ENCODE assay signal across 37 cellular contexts in genomic region chr12:88977115-88977514, GRCh38.
"Had no signal": no experiment of that assay in that cellular context is flagged by ENCODE, and none has a peak within 500 bp of the region (broad histone marks: within the 10 kb centered on the region; RNA-seq: fewer than 3 reads in every experiment).

No MANE protein-coding gene starts in this region.

- H3K27ac Mint-ChIP-seq: activated naive CD4-positive, alpha-beta T cell treated with anti-CD3 and anti-CD28 coated beads for 36 hours; activated naive CD4-positive, alpha-beta T cell treated with anti-CD3 and anti-CD28 coated beads, Interleukin-2, amount 10 ng/mL, durations not matched to agents 7 days and 5 days; activated naive CD4-positive, alpha-beta T cell treated with anti-CD3 and anti-CD28 coated beads, Interleukin-2, amount 50 U/mL, for 24 hours; activated naive CD4-positive, alpha-beta T cell treated with anti-CD3 and anti-CD28 coated beads, Interleukin-2, amount 50 U/mL, for 72 hours; activated naive CD8-positive, alpha-beta T cell; activated naive CD8-positive, alpha-beta T cell treated with anti-CD3 and anti-CD28 coated beads for 36 hours; activated naive CD8-positive, alpha-beta T cell treated with anti-CD3 and anti-CD28 coated beads, Interleukin-2, amount 10 ng/mL, durations not matched to agents 7 days and 5 days; activated naive CD8-positive, alpha-beta T cell treated with anti-CD3 and anti-CD28 coated beads, Interleukin-2, amount 50 U/mL, for 24 hours; activated T-cell treated with anti-CD3 and anti-CD28 coated beads, Interleukin-2, amount 50 U/mL, for 24 hours; activated T-cell treated with anti-CD3 and anti-CD28 coated beads, Interleukin-2, amount 50 U/mL, for 72 hours; activated T-helper 1 cell treated with anti-CD3 and anti-CD28 coated beads, Interleukin-12 subunit alpha, Interleukin-12 subunit beta, Interleukin-2, Interleukin-4 antibody, amounts not matched to agents 30 ng/mL and 10 ng/mL and 1 ng/mL, durations not matched to agents 14 hours and 24 hours and 36 hours; activated T-helper 17 cell treated with anti-CD3 and anti-CD28 coated beads, Interleukin-2, amount 50 U/mL, for 72 hours; activated T-helper 2 cell treated with anti-CD3 and anti-CD28 coated beads, Interferon-gamma antibody, Interleukin-2, Interleukin-4, amounts not matched to agents 10 μg/mL and 5 μg/mL and 100 μg/mL, durations not matched to agents 14 hours and 24 hours and 36 hours; brain had no signal

- H3K4me1 ChIP-seq: adrenal gland, ascending aorta, body of pancreas, breast epithelium had no signal

- H3K36me3 Mint-ChIP-seq: activated naive CD4-positive, alpha-beta T cell treated with anti-CD3 and anti-CD28 coated beads, Interleukin-2, amount 10 ng/mL, durations not matched to agents 7 days and 5 days; activated naive CD4-positive, alpha-beta T cell treated with anti-CD3 and anti-CD28 coated beads, Interleukin-2, amount 50 U/mL, for 24 hours; activated naive CD4-positive, alpha-beta T cell treated with anti-CD3 and anti-CD28 coated beads, Interleukin-2, amount 50 U/mL, for 72 hours; activated naive CD8-positive, alpha-beta T cell; activated naive CD8-positive, alpha-beta T cell treated with anti-CD3 and anti-CD28 coated beads for 36 hours; activated naive CD8-positive, alpha-beta T cell treated with anti-CD3 and anti-CD28 coated beads, Interleukin-2, amount 10 ng/mL, durations not matched to agents 7 days and 5 days; brain had no signal

- H3K27ac ChIP-seq: adrenal gland, ascending aorta, body of pancreas, brain microvascular endothelial cell, breast epithelium, cardiac muscle cell had no signal

- H3K36me3 ChIP-seq: adrenal gland, ascending aorta, brain microvascular endothelial cell, breast epithelium, cardiac muscle cell had no signal

- H3K4me1 Mint-ChIP-seq: activated naive CD4-positive, alpha-beta T cell treated with anti-CD3 and anti-CD28 coated beads, Interleukin-2, amount 10 ng/mL, durations not matched to agents 7 days and 5 days; activated naive CD4-positive, alpha-beta T cell treated with anti-CD3 and anti-CD28 coated beads, Interleukin-2, amount 50 U/mL, for 24 hours; activated naive CD8-positive, alpha-beta T cell treated with anti-CD3 and anti-CD28 coated beads for 36 hours; activated naive CD8-positive, alpha-beta T cell treated with anti-CD3 and anti-CD28 coated beads, Interleukin-2, amount 10 ng/mL, durations not matched to agents 7 days and 5 days; activated naive CD8-positive, alpha-beta T cell treated with anti-CD3 and anti-CD28 coated beads, Interleukin-2, amount 50 U/mL, for 24 hours; activated T-helper 17 cell treated with anti-CD3 and anti-CD28 coated beads, Interleukin-2, amount 50 U/mL, for 72 hours; brain; central memory CD8-positive, alpha-beta T cell had no signal

- H3K27me3 Mint-ChIP-seq: activated naive CD4-positive, alpha-beta T cell treated with anti-CD3 and anti-CD28 coated beads, Interleukin-2, amount 10 ng/mL, durations not matched to agents 7 days and 5 days had no signal

- H3K9me3 ChIP-seq: adrenal gland, ascending aorta, body of pancreas, breast epithelium had no signal

- DNase-seq: activated effector memory CD4-positive, alpha-beta T cell treated with anti-CD3 and anti-CD28 coated beads, Interleukin-2, amount 50 U/mL, for 16 hours; activated effector memory CD4-positive, alpha-beta T cell treated with Interleukin-2 at 50 U/mL for 16 hours; activated gamma-delta T cell; activated gamma-delta T cell treated with Interleukin-2 at 50 U/mL for 16 hours; activated naive CD4-positive, alpha-beta T cell; activated naive CD4-positive, alpha-beta T cell treated with anti-CD3 and anti-CD28 coated beads for 36 hours; activated naive CD4-positive, alpha-beta T cell treated with anti-CD3 and anti-CD28 coated beads, Interleukin-2, amount 10 ng/mL, durations not matched to agents 7 days and 5 days; activated naive CD4-positive, alpha-beta T cell treated with anti-CD3 and anti-CD28 coated beads, Interleukin-2, amount 50 U/mL, for 16 hours; activated naive CD8-positive, alpha-beta T cell treated with anti-CD3 and anti-CD28 coated beads for 36 hours; activated naive CD8-positive, alpha-beta T cell treated with anti-CD3 and anti-CD28 coated beads, Interleukin-2, amount 10 ng/mL, durations not matched to agents 7 days and 5 days; activated naive CD8-positive, alpha-beta T cell treated with anti-CD3 and anti-CD28 coated beads, Interleukin-2, amount 50 U/mL, for 24 hours; activated T-cell treated with anti-CD3 and anti-CD28 coated beads, Interleukin-2, amount 50 U/mL, for 1 hour; activated T-cell treated with anti-CD3 and anti-CD28 coated beads, Interleukin-2, amount 50 U/mL, for 24 hours; activated T-cell treated with anti-CD3 and anti-CD28 coated beads, Interleukin-2, amount 50 U/mL, for 4 hours; activated T-cell treated with anti-CD3 and anti-CD28 coated beads, Interleukin-2, amount 50 U/mL, for 48 hours; activated T-cell treated with anti-CD3 and anti-CD28 coated beads, Interleukin-2, amount 50 U/mL, for 72 hours; adrenal gland; amniotic stem cell; amygdala; anterior cingulate cortex; aorta; body of pancreas; brain microvascular endothelial cell; caudate nucleus; central memory CD4-positive, alpha-beta T cell; cerebellar nuclear complex had no signal

- H3K9me3 Mint-ChIP-seq: activated naive CD4-positive, alpha-beta T cell treated with anti-CD3 and anti-CD28 coated beads for 36 hours; activated naive CD4-positive, alpha-beta T cell treated with anti-CD3 and anti-CD28 coated beads, Interleukin-2, amount 10 ng/mL, durations not matched to agents 7 days and 5 days; activated naive CD4-positive, alpha-beta T cell treated with anti-CD3 and anti-CD28 coated beads, Interleukin-2, amount 50 U/mL, for 24 hours; activated naive CD4-positive, alpha-beta T cell treated with anti-CD3 and anti-CD28 coated beads, Interleukin-2, amount 50 U/mL, for 72 hours; activated naive CD8-positive, alpha-beta T cell treated with anti-CD3 and anti-CD28 coated beads for 36 hours; activated naive CD8-positive, alpha-beta T cell treated with anti-CD3 and anti-CD28 coated beads, Interleukin-2, amount 10 ng/mL, durations not matched to agents 7 days and 5 days; activated naive CD8-positive, alpha-beta T cell treated with anti-CD3 and anti-CD28 coated beads, Interleukin-2, amount 50 U/mL, for 24 hours; activated T-cell treated with anti-CD3 and anti-CD28 coated beads, Interleukin-2, amount 50 U/mL, for 24 hours; activated T-cell treated with anti-CD3 and anti-CD28 coated beads, Interleukin-2, amount 50 U/mL, for 4 hours; activated T-cell treated with anti-CD3 and anti-CD28 coated beads, Interleukin-2, amount 50 U/mL, for 72 hours; activated T-helper 1 cell treated with anti-CD3 and anti-CD28 coated beads, Interleukin-12 subunit alpha, Interleukin-12 subunit beta, Interleukin-2, Interleukin-4 antibody, amounts not matched to agents 30 ng/mL and 10 ng/mL and 1 ng/mL, durations not matched to agents 14 hours and 24 hours and 36 hours; activated T-helper 17 cell treated with anti-CD3 and anti-CD28 coated beads, Interleukin-2, amount 50 U/mL, for 72 hours; activated T-helper 2 cell treated with anti-CD3 and anti-CD28 coated beads, Interferon-gamma antibody, Interleukin-2, Interleukin-4, amounts not matched to agents 10 μg/mL and 5 μg/mL and 100 μg/mL, durations not matched to agents 14 hours and 24 hours and 36 hours; brain; central memory CD8-positive, alpha-beta T cell had no signal

- ATAC-seq: activated naive CD4-positive, alpha-beta T cell treated with anti-CD3 and anti-CD28 coated beads, Interleukin-2, amount 50 U/mL, for 72 hours; activated naive CD8-positive, alpha-beta T cell treated with anti-CD3 and anti-CD28 coated beads, Interleukin-2, amount 50 U/mL, for 24 hours; activated T-cell treated with anti-CD3 and anti-CD28 coated beads, Interleukin-2, amount 50 U/mL, for 4 hours; activated T-cell treated with anti-CD3 and anti-CD28 coated beads, Interleukin-2, amount 50 U/mL, for 72 hours; activated T-helper 17 cell treated with anti-CD3 and anti-CD28 coated beads, Interleukin-2, amount 50 U/mL, for 72 hours; body of pancreas had no signal

- H3K4me3 Mint-ChIP-seq: activated naive CD4-positive, alpha-beta T cell treated with anti-CD3 and anti-CD28 coated beads for 36 hours; activated naive CD4-positive, alpha-beta T cell treated with anti-CD3 and anti-CD28 coated beads, Interleukin-2, amount 10 ng/mL, durations not matched to agents 7 days and 5 days; activated naive CD4-positive, alpha-beta T cell treated with anti-CD3 and anti-CD28 coated beads, Interleukin-2, amount 50 U/mL, for 24 hours; activated naive CD8-positive, alpha-beta T cell; activated naive CD8-positive, alpha-beta T cell treated with anti-CD3 and anti-CD28 coated beads for 36 hours; activated naive CD8-positive, alpha-beta T cell treated with anti-CD3 and anti-CD28 coated beads, Interleukin-2, amount 10 ng/mL, durations not matched to agents 7 days and 5 days; activated naive CD8-positive, alpha-beta T cell treated with anti-CD3 and anti-CD28 coated beads, Interleukin-2, amount 50 U/mL, for 24 hours; activated T-cell treated with anti-CD3 and anti-CD28 coated beads, Interleukin-2, amount 50 U/mL, for 24 hours; activated T-cell treated with anti-CD3 and anti-CD28 coated beads, Interleukin-2, amount 50 U/mL, for 4 hours; activated T-cell treated with anti-CD3 and anti-CD28 coated beads, Interleukin-2, amount 50 U/mL, for 72 hours; activated T-helper 1 cell treated with anti-CD3 and anti-CD28 coated beads, Interleukin-12 subunit alpha, Interleukin-12 subunit beta, Interleukin-2, Interleukin-4 antibody, amounts not matched to agents 30 ng/mL and 10 ng/mL and 1 ng/mL, durations not matched to agents 14 hours and 24 hours and 36 hours; activated T-helper 17 cell treated with anti-CD3 and anti-CD28 coated beads, Interleukin-2, amount 50 U/mL, for 72 hours; brain; central memory CD8-positive, alpha-beta T cell had no signal

- H3K27me3 ChIP-seq: adrenal gland, ascending aorta, body of pancreas, brain microvascular endothelial cell, breast epithelium, cardiac muscle cell had no signal

- H3K4me3 ChIP-seq: adrenal gland, ascending aorta, body of pancreas, breast epithelium, cardiac muscle cell had no signal
